15 cellular contexts compared by ENCODE assay signal in the genomic region with DNA sequence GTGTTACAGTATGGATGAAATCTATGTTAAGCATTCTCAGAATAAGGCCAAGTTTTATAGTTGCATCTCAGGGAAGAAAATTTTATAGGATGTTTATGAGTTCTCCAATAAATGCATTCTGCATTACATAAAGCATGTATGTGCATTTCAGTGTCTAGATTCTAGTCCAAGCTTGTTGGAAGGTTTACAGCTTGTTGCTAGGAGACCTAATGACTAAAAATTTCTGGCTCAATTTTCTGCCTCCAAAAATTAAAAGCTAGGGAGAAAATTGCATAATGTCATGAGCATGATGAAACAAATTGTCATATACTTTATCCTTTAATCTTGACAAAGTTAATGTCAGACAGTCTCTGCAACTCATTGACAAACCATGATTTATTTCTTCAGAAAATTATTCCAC. TPM values are rescaled to one million over a fixed set of nuclear protein-coding genes. Genes with fewer than 3 reads are reported as not detected.
DNase-seq lines count a peak whose midpoint lies in the region; ATAC-seq and TF ChIP-seq lines count a peak whose summit lies in the region.
"Had no signal": no experiment of that assay in that cellular context is flagged by ENCODE, and none has a peak within 500 bp of the region (broad histone marks: within the 10 kb centered on the region; RNA-seq: fewer than 3 reads in every experiment).

No MANE protein-coding gene starts in this region.

- intact Hi-C loops in psoas muscle (cut with DNase I) = no loop called here

- H3K4me3 ChIP-seq in osteoblast (ENCODE audit: insufficient read depth, low read length) = no peak overlapping the region
- H3K4me3 ChIP-seq in psoas muscle = no peak overlapping the region
- H3K4me3 ChIP-seq: right lobe of liver, thoracic aorta had no signal

- TF ChIP-seq CTCF in osteoblast (IDR thresholded peaks at IDR 0.05; ENCODE audit: extremely low read depth, low read depth, low read length) (no peak), psoas muscle (IDR thresholded peaks at IDR 0.05) (no peak)

- H3K4me2 ChIP-seq in osteoblast (ENCODE audit: insufficient read depth, low read length) = no peak overlapping the region

- DNase-seq in DMS 273 (lab: John Stamatoyannopoulos, UW; ENCODE audit: unreplicated experiment) = peak; percentile 13
- no peak for DNase-seq in DMS 273 treated with DMSO at 0.1 percent for 48 hours (lab: John Stamatoyannopoulos, UW)
- DNase-seq in NCI-H226 = peak; percentile 48
- DNase-seq in osteoblast (ENCODE audit: insufficient read length, low spot score, missing footprints) = no peak
- DNase-seq in cerebellar nuclear complex (lab: John Stamatoyannopoulos, UW) = no peak
- no peak for DNase-seq in RPMI8226
- DNase-seq in psoas muscle = no peak
- DNase-seq: aorta, right lobe of liver, SIG-M5 had no signal

- H3K4me1 ChIP-seq in osteoblast (ENCODE audit: insufficient read depth, low read length) (peaks cover 8% of the 10 kb centered on the region), psoas muscle (no peaks in the 10 kb centered on the region)
- H3K4me1 ChIP-seq: right lobe of liver had no signal

- no peak for ATAC-seq in psoas muscle
- ATAC-seq: naive thymus-derived CD4-positive, alpha-beta T cell; right lobe of liver had no signal

- peak overlapping the region; percentile 10 for H2AFZ ChIP-seq in osteoblast (ENCODE audit: low read length)

- H3K9me3 ChIP-seq in osteoblast (ENCODE audit: low read depth, low read length) (no peaks in the 10 kb centered on the region), psoas muscle (no peaks in the 10 kb centered on the region)
- H3K9me3 ChIP-seq: right lobe of liver, thoracic aorta had no signal

- no peaks in the 10 kb centered on the region for H3K79me2 ChIP-seq in osteoblast (ENCODE audit: insufficient read depth, low read length)

- H3K27ac ChIP-seq in cingulate gyrus (ENCODE audit: low read depth, low read length) (peak overlapping the region; percentile 42), osteoblast (ENCODE audit: low read depth, low read length) (no peak overlapping the region), psoas muscle (no peak overlapping the region)
- H3K27ac ChIP-seq: 22Rv1, right lobe of liver, thoracic aorta had no signal

- H3K27me3 ChIP-seq in osteoblast (ENCODE audit: insufficient read depth, low read length) (peaks cover 3% of the 10 kb centered on the region), psoas muscle (ENCODE audit: insufficient read depth in 3 of 3, low read length in 2 of 3) (no peaks in the 10 kb centered on the region)
- H3K27me3 ChIP-seq: right lobe of liver had no signal

- no peaks in the 10 kb centered on the region for H4K20me1 ChIP-seq in osteoblast (ENCODE audit: insufficient read depth, low read length)

- H3K36me3 ChIP-seq in osteoblast (ENCODE audit: insufficient read depth, low read length) (no peaks in the 10 kb centered on the region), psoas muscle (ENCODE audit: insufficient read depth in 1 of 2, low read depth in 1 of 2) (no peaks in the 10 kb centered on the region)
- H3K36me3 ChIP-seq: right lobe of liver, thoracic aorta had no signal

RNA-seq across cellular contexts. Expression of gene LIPM, which starts 18.5 kb away (rescaled TPM):
- total RNA-seq in osteoblast (not detected in 2 replicates), psoas muscle (not detected)
- polyA plus RNA-seq in psoas muscle = not detected
- total RNA-seq: aorta; endothelial cell of umbilical vein; naive thymus-derived CD4-positive, alpha-beta T cell; right lobe of liver; thoracic aorta had no signal
- polyA plus RNA-seq: aorta, endothelial cell of umbilical vein had no signal

RNA-seq across cellular contexts. Expression of gene ANKRD22, which starts 30.7 kb away (rescaled TPM):
- total RNA-seq in osteoblast = under 0.01 TPM in 2 replicates
- total RNA-seq in psoas muscle = not detected
- polyA plus RNA-seq in psoas muscle = under 1 TPM in 2 of 3 donors, not detected in 1; 0.01 to 0.05 TPM
- total RNA-seq: endothelial cell of umbilical vein, thoracic aorta had no signal
- polyA plus RNA-seq: endothelial cell of umbilical vein had no signal

RNA-seq across cellular contexts. Expression of gene STAMBPL1, which starts 59.1 kb away (rescaled TPM):
- 10.3 and 11.6 TPM in 2 replicates for total RNA-seq in osteoblast
- total RNA-seq in psoas muscle = 1 to 10 TPM in 3 of 4 donors, under 1 TPM in 1; 0.90 to 1.4 (median 1.0) TPM
- polyA plus RNA-seq in psoas muscle = under 1 TPM; 0.23 to 0.92 (median 0.51) TPM

Comparison
In these comparisons a context has a peak if more than half of its experiments do, and no peak if none do; other contexts are left out.
1. DNase-seq: peak in DMS 273 (single experiment) and NCI-H226 (single experiment); none in DMS 273 treated with DMSO at 0.1 percent for 48 hours (single experiment), osteoblast (single experiment), cerebellar nuclear complex (0 of 2), RPMI8226 (single experiment) and psoas muscle (0 of 2).